ENCODE assay signal across 15 cellular contexts in the genomic region with DNA sequence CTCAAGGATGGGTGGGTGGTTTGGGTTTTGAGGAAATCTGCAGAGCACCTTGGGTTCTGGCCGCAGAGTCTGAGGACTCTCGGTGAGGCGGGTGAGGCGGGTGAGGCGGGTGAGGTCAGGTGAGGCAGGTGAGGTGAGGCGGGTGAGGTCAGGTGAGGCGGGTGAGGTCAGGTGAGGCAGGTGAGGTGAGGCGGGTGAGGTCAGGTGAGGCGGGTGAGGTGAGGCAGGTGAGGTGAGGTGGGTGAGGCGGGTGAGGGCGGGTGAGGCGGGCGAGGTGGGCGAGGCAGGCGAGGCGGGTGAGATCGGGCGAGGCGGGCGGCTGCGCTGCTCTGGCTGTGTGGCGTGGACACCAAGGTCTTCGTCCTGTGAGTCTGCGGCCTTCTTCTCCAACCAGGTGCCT.
"Had no signal": no experiment of that assay in that cellular context is flagged by ENCODE, and none has a peak within 500 bp of the region (broad histone marks: within the 10 kb centered on the region; RNA-seq: fewer than 3 reads in every experiment).

No MANE protein-coding gene starts in this region.

- H3K4me3 Mint-ChIP-seq: activated naive CD8-positive, alpha-beta T cell had no signal

- H3K27ac Mint-ChIP-seq: activated naive CD8-positive, alpha-beta T cell had no signal

- H3K4me3 ChIP-seq: hepatocyte, skin epidermis, tibial nerve had no signal

- H3K27ac ChIP-seq: epithelial cell of prostate, hepatocyte, VCaP had no signal

- H3K4me2 ChIP-seq: hepatocyte had no signal

- H3K27me3 Mint-ChIP-seq: activated naive CD8-positive, alpha-beta T cell had no signal

- FAIRE-seq: bronchial epithelial cell, colon, kidney had no signal

- H3K9me3 ChIP-seq: tibial nerve had no signal

- DNase-seq: activated CD4-positive, alpha-beta T cell treated with anti-CD3 and anti-CD28 coated beads for 4 hours; activated effector memory CD4-positive, alpha-beta T cell treated with Interleukin-2 at 50 U/mL for 16 hours; activated T-cell treated with anti-CD3 and anti-CD28 coated beads, Interleukin-2, amount 50 U/mL, for 1 hour; aorta; effector CD8-positive, alpha-beta T cell; kidney; T1000 had no signal

- H3K27me3 ChIP-seq: hepatocyte, tibial nerve had no signal
